8 cellular contexts compared by ENCODE assay signal in genomic region chr17:41917192-41917591, GRCh38. TPM values are rescaled to one million over a fixed set of nuclear protein-coding genes. Genes with fewer than 3 reads are reported as not detected.
DNase-seq lines count a peak whose midpoint lies in the region; ATAC-seq and TF ChIP-seq lines count a peak whose summit lies in the region.

No MANE protein-coding gene starts in this region.

- in situ Hi-C loops in HAP-1 (cut with MboI; ENCODE audit: low sequenced_read_pairs): no loop called here

- TF ChIP-seq CTCF in A673 (conservative IDR thresholded peaks at IDR 0.05; ENCODE audit: low read depth, low read length) (no peak), tibial artery (IDR thresholded peaks at IDR 0.05) (no peak), mucosa of descending colon (IDR thresholded peaks at IDR 0.05) (no peak)

- H3K4me3 ChIP-seq in A673 (ENCODE audit: low read depth, low read length, poor library complexity, severe bottlenecking) (peak overlapping the region; percentile 86), HAP-1 (peak overlapping the region; percentile 96), tibial artery (peak overlapping the region; percentile 91 to 100), mucosa of descending colon (no peak overlapping the region)

- H3K36me3 ChIP-seq in A673 (ENCODE audit: insufficient read depth, low read length, poor library complexity, severe bottlenecking): peaks cover 14% of the 10 kb centered on the region
- peaks cover 26% of the 10 kb centered on the region for H3K36me3 ChIP-seq in HAP-1 (replicated peaks)
- peaks cover 6 to 17% (median 16%) of the 10 kb centered on the region in 3 donors for H3K36me3 ChIP-seq in tibial artery
- H3K36me3 ChIP-seq in mucosa of descending colon (ENCODE audit: low read depth): no peaks in the 10 kb centered on the region

- H3K9me3 ChIP-seq in A673 (ENCODE audit: low read depth, low read length, poor library complexity, severe bottlenecking) (no peaks in the 10 kb centered on the region), HAP-1 (no peaks in the 10 kb centered on the region), tibial artery (no peaks in the 10 kb centered on the region), mucosa of descending colon (no peaks in the 10 kb centered on the region)

- H3K27ac ChIP-seq in A673 (ENCODE audit: low read depth, low read length, poor library complexity, severe bottlenecking) (no peak overlapping the region), tibial artery (no peak overlapping the region)

- no peak for ATAC-seq in mucosa of descending colon
- ATAC-seq in GM18505 (IDR thresholded peaks at IDR 0.05; ENCODE audit: unreplicated experiment): no peak

- CTCF ChIA-PET in A673 (lab: Charles Lee): interaction anchor here (0.7 kb wide), 1 partner anchor 424 kb away, joined by 3 read pairs; no protein-coding TSS in a partner anchor

- DNase-seq in A673 (ENCODE audit: low spot score) (no peak), HAP-1 (ENCODE audit: low spot score in 2 of 2) (peak in 1 of 2 experiments; percentile 28), amniotic epithelial cell (ENCODE audit: low read depth) (peak; percentile 41), kidney glomerular epithelial cell (lab: John Stamatoyannopoulos, UW) (peak; percentile 83), tibial artery (no peak), NCI-H345 treated with DMSO at 0.1 percent for 48 hours (lab: John Stamatoyannopoulos, UW; ENCODE audit: unreplicated experiment) (no peak), mucosa of descending colon (no peak)

- no TSS peak for BruUV-seq in A673 (replicated peaks; lab: Mats Ljungman, UMichigan)

- peaks cover 17% of the 10 kb centered on the region for H3K4me1 ChIP-seq in A673 (ENCODE audit: insufficient read depth, low read length, poor library complexity, severe bottlenecking)
- peaks cover 17% of the 10 kb centered on the region for H3K4me1 ChIP-seq in HAP-1
- H3K4me1 ChIP-seq in tibial artery: peaks cover 0 to 41% (median 20%) of the 10 kb centered on the region in 4 donors
- peaks cover 24% of the 10 kb centered on the region for H3K4me1 ChIP-seq in mucosa of descending colon (ENCODE audit: low read depth)

- POLR2A ChIA-PET in A673 (lab: Charles Lee; ENCODE audit: low non-redundant PET): no interaction called here

- H3K27me3 ChIP-seq in A673 (replicated peaks; ENCODE audit: insufficient read depth, low read depth, low read length, poor library complexity): no peaks in the 10 kb centered on the region
- H3K27me3 ChIP-seq in HAP-1 (ENCODE audit: low read depth): no peaks in the 10 kb centered on the region
- H3K27me3 ChIP-seq in tibial artery: no peaks in the 10 kb centered on the region

- intact Hi-C loops in A673 (cut with micrococcal nuclease; ENCODE audit: unreplicated experiment) (no loop called here), tibial artery (cut with DNase I; ENCODE audit: low total_unique reads) (no loop called here), mucosa of descending colon (cut with DNase I, micrococcal nuclease) (no loop called here)

- no peak for TF ChIP-seq POLR2A in GM18505 (IDR thresholded peaks at IDR 0.05; ENCODE audit: borderline replicate concordance, extremely low read depth, insufficient read depth, insufficient read length)

RNA-seq across cellular contexts. Expression of gene ACLY, which starts 1.6 kb away (rescaled TPM):
- total RNA-seq in A673 (2021) (175 and 191 TPM in 2 replicates), mucosa of descending colon (10 to 100 TPM; 80.3 to 95.2 (median 81.5) TPM)

RNA-seq across cellular contexts. Expression of gene ODAD4, which starts 13.2 kb away (rescaled TPM):
- total RNA-seq in A673 (2021) (0.97 and 1.8 TPM in 2 replicates), mucosa of descending colon (1 to 10 TPM in 1 of 3 donors, under 1 TPM in 1, not detected in 1; 0.34 to 2.1 TPM)

RNA-seq across cellular contexts. Expression of gene CNP, which starts 49.4 kb away (rescaled TPM):
- total RNA-seq in A673 (2021) (55.5 and 55.6 TPM in 2 replicates), mucosa of descending colon (10 to 100 TPM; 44.1 to 88.0 (median 51.6) TPM)

RNA-seq across cellular contexts. Expression of gene KLHL11, which starts 52.0 kb away (rescaled TPM):
- 10.8 and 12.0 TPM in 2 replicates for total RNA-seq in A673 (2021)
- 10 to 100 TPM in 1 of 3 donors, 1 to 10 TPM in 2; 7.6 to 14.7 (median 8.5) TPM for total RNA-seq in mucosa of descending colon

Comparison
In these comparisons a context has a peak if more than half of its experiments do, and no peak if none do; other contexts are left out.
1. DNase-seq: peak in amniotic epithelial cell (single experiment) and kidney glomerular epithelial cell (single experiment); none in A673 (single experiment), tibial artery (0 of 2), NCI-H345 treated with DMSO at 0.1 percent for 48 hours (single experiment) and mucosa of descending colon (0 of 3).